Comparison of ENCODE assay signal across 19 cellular contexts in genomic region chr18:47251289-47252120, GRCh38. TPM values are rescaled to one million over a fixed set of nuclear protein-coding genes. Genes with fewer than 3 reads are reported as not detected.
DNase-seq lines count a peak whose midpoint lies in the region; ATAC-seq lines count a peak whose summit lies in the region.
"Had no signal": no experiment of that assay in that cellular context is flagged by ENCODE, and none has a peak within 500 bp of the region (broad histone marks: within the 10 kb centered on the region; RNA-seq: fewer than 3 reads in every experiment).

Gene SKOR2 (minus strand): TSS chr18:47251660. CDS start chr18:47249183, 2,477 bp downstream.

- H3K27me3 Mint-ChIP-seq in activated T-helper 1 cell treated with anti-CD3 and anti-CD28 coated beads, Interleukin-12 subunit alpha, Interleukin-12 subunit beta, Interleukin-2, Interleukin-4 antibody, amounts not matched to agents 30 ng/mL and 10 ng/mL and 1 ng/mL, durations not matched to agents 14 hours and 24 hours and 36 hours (ENCODE audit: insufficient read depth), result peaks cover 67% of the 10 kb centered on the region

- H3K4me3 ChIP-seq in mesodermal cell (ENCODE audit: extremely low read depth, insufficient read depth, low read length, poor library complexity, severe bottlenecking), result peak within 1 kb of the TSS; percentile 28
- H3K4me3 ChIP-seq: ovary had no signal

- no peak within 1 kb of the TSS for H3K4me3 Mint-ChIP-seq in activated T-helper 1 cell treated with anti-CD3 and anti-CD28 coated beads, Interleukin-12 subunit alpha, Interleukin-12 subunit beta, Interleukin-2, Interleukin-4 antibody, amounts not matched to agents 30 ng/mL and 10 ng/mL and 1 ng/mL, durations not matched to agents 14 hours and 24 hours and 36 hours

- no peak for ATAC-seq in GM19455 (IDR thresholded peaks at IDR 0.05; ENCODE audit: unreplicated experiment)
- ATAC-seq: gastrocnemius medialis had no signal

- no peaks in the 10 kb centered on the region for H3K36me3 ChIP-seq in mesodermal cell (ENCODE audit: control insufficient read depth, insufficient read depth, low read length)
- H3K36me3 ChIP-seq: gastrocnemius medialis, ovary had no signal

- H3K9me3 ChIP-seq in mesodermal cell (ENCODE audit: control insufficient read depth, low read length), result no peaks in the 10 kb centered on the region
- H3K9me3 ChIP-seq: ovary had no signal

- no peaks in the 10 kb centered on the region for H3K9me3 Mint-ChIP-seq in activated T-helper 1 cell treated with anti-CD3 and anti-CD28 coated beads, Interleukin-12 subunit alpha, Interleukin-12 subunit beta, Interleukin-2, Interleukin-4 antibody, amounts not matched to agents 30 ng/mL and 10 ng/mL and 1 ng/mL, durations not matched to agents 14 hours and 24 hours and 36 hours

- H3K27ac ChIP-seq in mesodermal cell (ENCODE audit: low read depth, low read length, severe bottlenecking), result no peak within 1 kb of the TSS
- H3K27ac ChIP-seq: dorsolateral prefrontal cortex, gastrocnemius medialis, ovary had no signal

- H3K4me1 Mint-ChIP-seq in activated T-helper 1 cell treated with anti-CD3 and anti-CD28 coated beads, Interleukin-12 subunit alpha, Interleukin-12 subunit beta, Interleukin-2, Interleukin-4 antibody, amounts not matched to agents 30 ng/mL and 10 ng/mL and 1 ng/mL, durations not matched to agents 14 hours and 24 hours and 36 hours (ENCODE audit: low read depth), result no peaks in the 10 kb centered on the region

- H3K36me3 Mint-ChIP-seq in activated T-helper 1 cell treated with anti-CD3 and anti-CD28 coated beads, Interleukin-12 subunit alpha, Interleukin-12 subunit beta, Interleukin-2, Interleukin-4 antibody, amounts not matched to agents 30 ng/mL and 10 ng/mL and 1 ng/mL, durations not matched to agents 14 hours and 24 hours and 36 hours (ENCODE audit: low read depth), result no peaks in the 10 kb centered on the region

- peak; percentile 22 for DNase-seq in DMS53 (lab: John Stamatoyannopoulos, UW)
- no peak for DNase-seq in DMS53 treated with DMSO at 0.1 percent for 48 hours (lab: John Stamatoyannopoulos, UW; ENCODE audit: unreplicated experiment)
- peak; percentile 55 for DNase-seq in COLO668 (lab: John Stamatoyannopoulos, UW; ENCODE audit: unreplicated experiment)
- DNase-seq in activated T-helper 1 cell treated with anti-CD3 and anti-CD28 coated beads, Interleukin-12 subunit alpha, Interleukin-12 subunit beta, Interleukin-2, Interleukin-4 antibody, amounts not matched to agents 30 ng/mL and 10 ng/mL and 1 ng/mL, durations not matched to agents 14 hours and 24 hours and 36 hours (ENCODE audit: low spot score), result no peak
- no peak for DNase-seq in NCI-H128 (lab: John Stamatoyannopoulos, UW; ENCODE audit: unreplicated experiment)
- DNase-seq in SIG-M5 treated with dmso at 0.1 percent for 504 hours (lab: John Stamatoyannopoulos, UW; ENCODE audit: unreplicated experiment), result no peak
- DNase-seq: 8988T; amniotic stem cell; Calu3; dorsolateral prefrontal cortex; gastrocnemius medialis; ovary; Right ventricle myocardium superior; stimulated activated CD4-positive, alpha-beta T cell treated with anti-CD3 and anti-CD28 coated beads, Interleukin-2, amount 100 ng/mL, for 48 hours had no signal

- intact Hi-C loops in activated T-helper 1 cell treated with anti-CD3 and anti-CD28 coated beads, Interleukin-12 subunit alpha, Interleukin-12 subunit beta, Interleukin-2, Interleukin-4 antibody, amounts not matched to agents 30 ng/mL and 10 ng/mL and 1 ng/mL, durations not matched to agents 14 hours and 24 hours and 36 hours (cut with micrococcal nuclease), result no loop called here

- H3K4me1 ChIP-seq in mesodermal cell (ENCODE audit: control insufficient read depth, insufficient read depth, low read length, poor library complexity, severe bottlenecking), result no peaks in the 10 kb centered on the region
- H3K4me1 ChIP-seq: gastrocnemius medialis had no signal

- 3 to 4% methylated on average over 39 to 49 of the region's 55 CpGs for WGBS in mesodermal cell (ENCODE audit: insufficient coverage in 2 of 2), 2 experiments

- peak within 1 kb of the TSS; percentile 59 for H3K27ac Mint-ChIP-seq in activated T-helper 1 cell treated with anti-CD3 and anti-CD28 coated beads, Interleukin-12 subunit alpha, Interleukin-12 subunit beta, Interleukin-2, Interleukin-4 antibody, amounts not matched to agents 30 ng/mL and 10 ng/mL and 1 ng/mL, durations not matched to agents 14 hours and 24 hours and 36 hours

RNA-seq across cellular contexts. Expression of gene SKOR2, which starts in this region (rescaled TPM):
- total RNA-seq in activated T-helper 1 cell treated with anti-CD3 and anti-CD28 coated beads, Interleukin-12 subunit alpha, Interleukin-12 subunit beta, Interleukin-2, Interleukin-4 antibody, amounts not matched to agents 30 ng/mL and 10 ng/mL and 1 ng/mL, durations not matched to agents 14 hours and 24 hours and 36 hours, result not detected in 2 replicates
- not detected for polyA plus RNA-seq in mesodermal cell (2013, experiment 1 of 2)
- polyA plus RNA-seq in mesodermal cell (2013, experiment 2 of 2), result not detected
- total RNA-seq: Calu3, gastrocnemius medialis, lower leg skin, NCI-H460, ovary, Right ventricle myocardium superior, subcutaneous adipose tissue had no signal

Comparison
In these comparisons a context has a peak if more than half of its experiments do, and no peak if none do; other contexts are left out.
1. DNase-seq: peak in DMS53 (single experiment) and COLO668 (single experiment); none in DMS53 treated with DMSO at 0.1 percent for 48 hours (single experiment), activated T-helper 1 cell treated with anti-CD3 and anti-CD28 coated beads, Interleukin-12 subunit alpha, Interleukin-12 subunit beta, Interleukin-2, Interleukin-4 antibody, amounts not matched to agents 30 ng/mL and 10 ng/mL and 1 ng/mL, durations not matched to agents 14 hours and 24 hours and 36 hours (single experiment), NCI-H128 (single experiment) and SIG-M5 treated with dmso at 0.1 percent for 504 hours (single experiment).